1 cellular context compared by ENCODE assay signal in genomic region chr18:10464161-10464648, GRCh38. TPM values are rescaled to one million over a fixed set of nuclear protein-coding genes. Genes with fewer than 3 reads are reported as not detected.
"Had no signal": no experiment of that assay in that cellular context is flagged by ENCODE, and none has a peak within 500 bp of the region (broad histone marks: within the 10 kb centered on the region; RNA-seq: fewer than 3 reads in every experiment).

No MANE protein-coding gene starts in this region.

RNA-seq across cellular contexts. Expression of gene APCDD1, which starts 9.8 kb away (rescaled TPM):
- total RNA-seq: natural killer cell treated with Interleukin-12 subunit alpha and Interleukin-12 subunit beta and Interleukin-15 and Interleukin-18, amount 100 ng/mL, for 72 hours had no signal
